Comparison of ENCODE assay signal across 9 cellular contexts in the genomic region with DNA sequence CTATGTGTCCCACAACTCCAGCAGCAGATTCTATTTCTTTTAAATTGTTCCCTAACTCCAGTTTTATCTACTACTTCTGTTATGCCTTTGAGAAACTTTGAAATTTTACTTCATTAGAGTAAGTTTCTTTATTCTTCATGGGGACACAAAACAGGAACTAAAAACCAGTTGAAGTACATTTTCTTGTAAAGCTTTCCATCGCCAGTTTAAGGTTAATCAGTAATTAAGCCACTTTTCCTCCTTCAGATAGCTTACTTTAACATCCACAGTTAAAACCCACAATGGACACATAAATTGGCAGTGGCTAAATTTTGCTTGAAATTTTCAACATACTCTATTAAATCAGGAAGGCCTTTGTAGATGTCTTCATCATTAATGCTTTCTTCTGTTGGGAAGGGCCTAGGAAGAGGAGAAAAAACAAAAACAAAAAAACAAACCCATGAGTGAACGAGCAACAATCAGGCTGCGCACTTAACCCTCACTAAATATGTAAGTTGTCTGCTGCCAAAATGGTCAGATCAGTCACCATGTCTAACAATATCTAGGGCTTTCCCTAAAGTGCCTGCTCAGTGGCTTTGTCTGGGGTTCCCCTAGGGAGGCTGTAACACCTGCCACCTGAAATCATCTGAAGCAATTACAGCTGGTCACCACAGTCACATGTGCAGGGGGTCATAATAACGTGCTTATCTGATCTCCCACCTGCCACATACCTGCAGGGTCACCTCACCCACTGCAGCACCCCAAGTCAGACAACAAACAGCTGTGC.
DNase-seq lines count a peak whose midpoint lies in the region; ATAC-seq and TF ChIP-seq lines count a peak whose summit lies in the region.
"Had no signal": no experiment of that assay in that cellular context is flagged by ENCODE, and none has a peak within 500 bp of the region (broad histone marks: within the 10 kb centered on the region; RNA-seq: fewer than 3 reads in every experiment).

No MANE protein-coding gene starts in this region.

- CTCF ChIA-PET in Calu3 (lab: Charles Lee): interaction anchor here (0.9 kb wide), 1 partner anchor 349 kb away, joined by 3 read pairs; no protein-coding TSS in a partner anchor

- peak; percentile 97 for ATAC-seq in HG02610 (IDR thresholded peaks at IDR 0.05; ENCODE audit: unreplicated experiment)

- BruUV-seq in Calu3 (replicated peaks; lab: Mats Ljungman, UMichigan): no TSS peak

- peak; percentile 14 for DNase-seq in DMS53 (lab: John Stamatoyannopoulos, UW)
- no peak for DNase-seq in DMS53 treated with DMSO at 0.1 percent for 48 hours (lab: John Stamatoyannopoulos, UW; ENCODE audit: unreplicated experiment)
- DNase-seq in myocyte (ENCODE audit: low read depth): peak; percentile 58
- DNase-seq in Calu3: no peak
- DNase-seq in NCI-H226: no peak
- DNase-seq in cerebellum (ENCODE audit: low spot score): no peak

- no peaks in the 10 kb centered on the region for H3K36me3 ChIP-seq in KMS-11 (ENCODE audit: insufficient read depth)

- H3K9me3 Mint-ChIP-seq in Calu3 (ENCODE audit: low read depth, unreplicated experiment): no peaks in the 10 kb centered on the region

- no peaks in the 10 kb centered on the region for H3K27me3 ChIP-seq in KMS-11 (ENCODE audit: insufficient read depth, low read depth)

- TF ChIP-seq CTCF in KMS-11 (conservative IDR thresholded peaks at IDR 0.05; ENCODE audit: low read depth, low read length): no peak
- TF ChIP-seq CTCF in Calu3 (IDR thresholded peaks at IDR 0.05; ENCODE audit: unreplicated experiment): no peak

- peak overlapping the region; percentile 52 for H3K27ac ChIP-seq in KMS-11
- H3K27ac ChIP-seq: 22Rv1 had no signal

- peaks cover 22% of the 10 kb centered on the region for H3K4me1 ChIP-seq in KMS-11 (ENCODE audit: low read depth, poor library complexity, severe bottlenecking)

- intact Hi-C loops in Calu3 (cut with micrococcal nuclease; ENCODE audit: unreplicated experiment): no loop called here

- H3K36me3 Mint-ChIP-seq in Calu3 (ENCODE audit: insufficient read depth, unreplicated experiment): no peaks in the 10 kb centered on the region

- H3K79me2 ChIP-seq in KMS-11 (ENCODE audit: insufficient read depth, low read depth): no peaks in the 10 kb centered on the region

- H3K27me3 Mint-ChIP-seq in Calu3 (ENCODE audit: unreplicated experiment): no peaks in the 10 kb centered on the region

- H4K20me1 ChIP-seq in KMS-11 (ENCODE audit: insufficient read depth): no peaks in the 10 kb centered on the region

- H3K4me3 Mint-ChIP-seq in Calu3 (ENCODE audit: low read depth, unreplicated experiment): no peak overlapping the region

- H3K27ac Mint-ChIP-seq in Calu3 (ENCODE audit: unreplicated experiment): no peak overlapping the region

- H2AFZ ChIP-seq in KMS-11 (ENCODE audit: low read depth): peak overlapping the region; percentile 44

- H3K4me3 ChIP-seq in KMS-11 (IDR thresholded peaks at IDR 0.05; ENCODE audit: insufficient read depth, low read depth, low read length): no peak overlapping the region

- peak overlapping the region; percentile 50; the same call in 1 of the 2 replicates for H3K4me2 ChIP-seq in KMS-11

- no peak overlapping the region for H3K9ac ChIP-seq in KMS-11

- peaks cover 16% of the 10 kb centered on the region for H3K4me1 Mint-ChIP-seq in Calu3 (ENCODE audit: low read depth, unreplicated experiment)

Comparison
In these comparisons a context has a peak if more than half of its experiments do, and no peak if none do; other contexts are left out.
1. DNase-seq: peak in DMS53 (single experiment) and myocyte (single experiment); none in DMS53 treated with DMSO at 0.1 percent for 48 hours (single experiment), Calu3 (single experiment), NCI-H226 (single experiment) and cerebellum (single experiment).